In genomic region chr10:63692205-63692896, GRCh38 we compare ENCODE assay signal across 1 cellular context.
TF ChIP-seq lines count a peak whose summit lies in the region.

No MANE protein-coding gene starts in this region.

TF ChIP-seq in H1, 55 proteins besides CTCF, POLR2A, EP300 and RAD21 (continued from another document):
- TF ChIP-seq CHD7 (IDR thresholded peaks at IDR 0.05; ENCODE audit: insufficient replicate concordance, low read length): no peak
- no peak for TF ChIP-seq JUN (IDR thresholded peaks at IDR 0.05; ENCODE audit: low read depth, low read length)
- no peak for TF ChIP-seq POLR2AphosphoS5 (IDR thresholded peaks at IDR 0.05; ENCODE audit: low read depth, low read length)
- no peak for TF ChIP-seq NANOG (IDR thresholded peaks at IDR 0.05; ENCODE audit: insufficient read depth, low read depth, low read length, poor library complexity, severe bottlenecking)
- no peak for TF ChIP-seq TEAD4 (IDR thresholded peaks at IDR 0.05; ENCODE audit: low read depth, low read length)
- no peak for TF ChIP-seq ASH2L (IDR thresholded peaks at IDR 0.05; ENCODE audit: low read length)
- TF ChIP-seq CBX5 (IDR thresholded peaks at IDR 0.05; ENCODE audit: low read depth, low read length): no peak
- no peak for TF ChIP-seq CHD2 (IDR thresholded peaks at IDR 0.05; ENCODE audit: low read length)
